ENCODE assay signal across 22 cellular contexts in the genomic region with DNA sequence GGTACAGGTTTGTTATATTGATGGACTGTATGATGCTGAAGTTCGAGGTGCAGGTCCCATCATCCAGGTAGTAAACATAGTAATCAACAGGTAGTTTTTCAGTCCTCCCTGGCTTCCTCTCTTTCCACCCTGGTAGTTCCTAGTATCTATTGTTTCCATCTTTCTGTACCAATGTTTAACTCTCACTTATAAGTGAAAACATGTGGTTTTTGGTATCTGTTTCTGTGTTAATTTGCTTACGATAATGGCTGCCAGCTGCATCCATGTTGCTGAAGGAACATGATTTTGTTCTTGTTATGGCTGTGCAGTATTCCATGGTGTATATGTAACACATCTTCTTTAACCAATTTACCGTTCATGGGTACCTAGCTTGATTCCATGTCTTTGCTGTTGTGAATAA.
"Had no signal": no experiment of that assay in that cellular context is flagged by ENCODE, and none has a peak within 500 bp of the region (broad histone marks: within the 10 kb centered on the region; RNA-seq: fewer than 3 reads in every experiment).

No MANE protein-coding gene starts in this region.

- ATAC-seq: effector memory CD8-positive, alpha-beta T cell; esophagus mucosa; gastrocnemius medialis; heart right ventricle; left cardiac atrium; left lung; left ventricle myocardium superior; lower lobe of right lung; mucosa of descending colon; naive thymus-derived CD8-positive, alpha-beta T cell had no signal

- DNase-seq: cortex of kidney; effector CD8-positive, alpha-beta T cell; effector memory CD8-positive, alpha-beta T cell; endodermal cell; erythroblast; esophagus squamous epithelium; foreskin fibroblast; foreskin melanocyte; gastrocnemius medialis; glutamatergic neuron; head of caudate nucleus; heart right ventricle; hippocampal formation; left cardiac atrium; left lung; left ventricle myocardium superior; lower lobe of right lung; mesenchymal stem cell; mucosa of descending colon; naive B cell; naive thymus-derived CD8-positive, alpha-beta T cell had no signal
